In genomic region chr9:39588056-39588814, GRCh38 we compare ENCODE assay signal across 20 cellular contexts.
DNase-seq lines count a peak whose midpoint lies in the region; ATAC-seq, FAIRE-seq and TF ChIP-seq lines count a peak whose summit lies in the region.
"Had no signal": no experiment of that assay in that cellular context is flagged by ENCODE, and none has a peak within 500 bp of the region (broad histone marks: within the 10 kb centered on the region; RNA-seq: fewer than 3 reads in every experiment).

No MANE protein-coding gene starts in this region.

- FAIRE-seq in urothelium cell line (lab: Jason Lieb, UNC) = no peak

- DNase-seq in cardiac septum (ENCODE audit: low spot score) (peak; percentile 69), left ventricle myocardium superior (no peak), coronary artery (ENCODE audit: low spot score) (peak; percentile 56), left kidney (ENCODE audit: low read depth, low spot score) (peak; percentile 39), urothelium cell line (ENCODE audit: low spot score) (peak; percentile 1), NCI-H1930 (lab: John Stamatoyannopoulos, UW) (no peak)
- no peak for DNase-seq in stimulated activated CD4-positive, alpha-beta T cell treated with anti-CD3 and anti-CD28 coated beads, Interleukin-1b, Interleukin-23, amount 100 ng/mL, for 48 hours
- DNase-seq: activated CD4-positive, alpha-beta T cell treated with anti-CD3 and anti-CD28 coated beads for 4 hours; activated T-cell treated with anti-CD3 and anti-CD28 coated beads, Interleukin-2, amount 50 U/mL, for 24 hours; cerebellar nuclear complex; GF-D8; H9; Kasumi-1; naive thymus-derived CD4-positive, alpha-beta T cell; NCI-H187; NCI-H748 treated with DMSO at 0.1 percent for 48 hours; RPMI8226; stimulated activated naive B cell treated with anti-CD40 and anti-IgM and Interleukin-4, amounts not matched to agents 10 μg/mL and 1 μg/mL and 100 μg/mL, for 72 hours had no signal

- TF ChIP-seq CTCF in coronary artery (IDR thresholded peaks at IDR 0.05) = no peak

- H3K27ac ChIP-seq in coronary artery = no peak overlapping the region
- H3K27ac ChIP-seq: left lung had no signal

- intact Hi-C loops in cardiac septum (cut with DNase I) (no loop called here), left ventricle myocardium superior (cut with micrococcal nuclease) (no loop called here)

- no peak overlapping the region for H3K4me3 ChIP-seq in coronary artery
- H3K4me3 ChIP-seq: left lung had no signal

- ATAC-seq in left ventricle myocardium superior = no peak
- no peak for ATAC-seq in GM19035 (IDR thresholded peaks at IDR 0.05; ENCODE audit: unreplicated experiment)
- ATAC-seq: left lung; naive thymus-derived CD4-positive, alpha-beta T cell; stimulated activated naive B cell treated with anti-CD40 and anti-IgM and Interleukin-4, amounts not matched to agents 10 μg/mL and 1 μg/mL and 100 μg/mL, for 72 hours had no signal

Comparison
In these comparisons a context has a peak if more than half of its experiments do, and no peak if none do; other contexts are left out.
1. DNase-seq: peak in cardiac septum (single experiment), coronary artery (single experiment), left kidney (single experiment) and urothelium cell line (single experiment); none in left ventricle myocardium superior (single experiment), stimulated activated CD4-positive, alpha-beta T cell treated with anti-CD3 and anti-CD28 coated beads, Interleukin-1b, Interleukin-23, amount 100 ng/mL, for 48 hours (single experiment) and NCI-H1930 (0 of 2).